Comparison of ENCODE assay signal across 25 cellular contexts in the genomic region with DNA sequence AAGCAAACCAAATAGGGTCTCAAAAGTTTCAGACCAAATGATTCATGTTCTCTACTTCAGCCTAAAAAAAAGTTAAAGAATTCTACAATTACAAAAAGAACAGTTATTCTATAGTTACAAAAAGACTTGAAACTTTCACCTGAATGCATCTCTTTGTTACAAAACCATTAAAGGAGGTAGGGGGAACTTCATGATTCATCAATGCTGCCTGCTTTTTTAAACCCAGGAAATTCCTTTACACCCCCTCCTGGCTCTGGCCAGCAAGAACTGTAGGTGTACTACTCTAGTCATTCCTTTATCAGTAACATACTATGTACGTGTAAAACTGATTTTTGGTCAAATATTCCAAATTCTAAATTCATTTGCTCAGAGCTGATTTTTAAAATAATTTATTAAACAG. TPM values are rescaled to one million over a fixed set of nuclear protein-coding genes. Genes with fewer than 3 reads are reported as not detected.
"Had no signal": no experiment of that assay in that cellular context is flagged by ENCODE, and none has a peak within 500 bp of the region (broad histone marks: within the 10 kb centered on the region; RNA-seq: fewer than 3 reads in every experiment).

No MANE protein-coding gene starts in this region.

- FAIRE-seq: small intestine, urothelium cell line had no signal

- DNase-seq: activated CD4-positive, alpha-beta T cell treated with anti-CD3 and anti-CD28 coated beads for 1 hour; activated CD8-positive, alpha-beta memory T cell treated with anti-CD3 and anti-CD28 coated beads, Interleukin-2, amount 10 ng/mL, durations not matched to agents 7 days and 5 days; activated CD8-positive, alpha-beta T cell treated with anti-CD3 and anti-CD28 coated beads, Interleukin-2, amount 10 ng/mL, durations not matched to agents 7 days and 5 days; activated T-cell treated with anti-CD3 and anti-CD28 coated beads, Interleukin-2, amount 50 U/mL, for 48 hours; anterior cingulate cortex; caudate nucleus; cortex of kidney; foreskin keratinocyte; heart right ventricle; left ventricle myocardium inferior; sigmoid colon; small intestine; stimulated activated CD4-positive, alpha-beta T cell treated with anti-CD3 and anti-CD28 coated beads, Interleukin-4, amount 100 ng/mL, for 24 hours; T-helper 2 cell; trophoblast cell had no signal

- H3K9me3 Mint-ChIP-seq: activated naive CD4-positive, alpha-beta T cell treated with anti-CD3 and anti-CD28 coated beads, Interleukin-2, amount 50 U/mL, for 24 hours; activated T-helper 2 cell treated with anti-CD3 and anti-CD28 coated beads, Interferon-gamma antibody, Interleukin-2, Interleukin-4, amounts not matched to agents 10 μg/mL and 5 μg/mL and 100 μg/mL, durations not matched to agents 14 hours and 24 hours and 36 hours; stimulated activated effector memory CD8-positive, alpha-beta T cell treated with anti-CD3 and anti-CD28 coated beads, Interleukin-12 subunit alpha, Interleukin-12 subunit beta, amount 100 ng/mL, for 72 hours; stimulated activated naive CD8-positive, alpha-beta T cell treated with anti-CD3 and anti-CD28 coated beads, Interleukin-15, Interleukin-2, amounts not matched to agents 100 ng/mL and 50 ng/mL, for 24 hours had no signal

- H3K4me3 Mint-ChIP-seq: activated CD8-positive, alpha-beta memory T cell treated with anti-CD3 and anti-CD28 coated beads, Interleukin-2, amount 10 ng/mL, durations not matched to agents 7 days and 5 days; activated CD8-positive, alpha-beta T cell treated with anti-CD3 and anti-CD28 coated beads, Interleukin-2, amount 10 ng/mL, durations not matched to agents 7 days and 5 days; activated naive CD4-positive, alpha-beta T cell treated with anti-CD3 and anti-CD28 coated beads, Interleukin-2, amount 50 U/mL, for 24 hours; stimulated activated effector memory CD8-positive, alpha-beta T cell treated with anti-CD3 and anti-CD28 coated beads, Interleukin-12 subunit alpha, Interleukin-12 subunit beta, amount 100 ng/mL, for 72 hours; stimulated activated naive CD8-positive, alpha-beta T cell treated with anti-CD3 and anti-CD28 coated beads, Interleukin-15, Interleukin-2, amounts not matched to agents 100 ng/mL and 50 ng/mL, for 24 hours; WTC11 had no signal

- H3K4me3 ChIP-seq: esophagus muscularis mucosa, heart right ventricle, left ventricle myocardium inferior, sigmoid colon, thoracic aorta had no signal

- H3K27ac ChIP-seq: esophagus muscularis mucosa, foreskin keratinocyte, heart right ventricle, left ventricle myocardium inferior, sigmoid colon, thoracic aorta had no signal

- H3K36me3 ChIP-seq: esophagus muscularis mucosa, heart right ventricle, left ventricle myocardium inferior, sigmoid colon, thoracic aorta had no signal

- H3K27ac Mint-ChIP-seq: activated CD8-positive, alpha-beta memory T cell treated with anti-CD3 and anti-CD28 coated beads, Interleukin-2, amount 10 ng/mL, durations not matched to agents 7 days and 5 days; activated CD8-positive, alpha-beta T cell treated with anti-CD3 and anti-CD28 coated beads, Interleukin-2, amount 10 ng/mL, durations not matched to agents 7 days and 5 days; activated naive CD4-positive, alpha-beta T cell treated with anti-CD3 and anti-CD28 coated beads, Interleukin-2, amount 50 U/mL, for 24 hours; activated T-helper 2 cell treated with anti-CD3 and anti-CD28 coated beads, Interferon-gamma antibody, Interleukin-2, Interleukin-4, amounts not matched to agents 10 μg/mL and 5 μg/mL and 100 μg/mL, durations not matched to agents 14 hours and 24 hours and 36 hours; nephron; progenitor cell of endocrine pancreas; stimulated activated effector memory CD8-positive, alpha-beta T cell treated with anti-CD3 and anti-CD28 coated beads, Interleukin-12 subunit alpha, Interleukin-12 subunit beta, amount 100 ng/mL, for 72 hours; stimulated activated naive CD8-positive, alpha-beta T cell treated with anti-CD3 and anti-CD28 coated beads, Interleukin-15, Interleukin-2, amounts not matched to agents 100 ng/mL and 50 ng/mL, for 24 hours; WTC11 had no signal

- H3K9me3 ChIP-seq: esophagus muscularis mucosa, heart right ventricle, left ventricle myocardium inferior, sigmoid colon, thoracic aorta had no signal

- H3K27me3 ChIP-seq: esophagus muscularis mucosa, foreskin keratinocyte, heart right ventricle, sigmoid colon had no signal

- H3K27me3 Mint-ChIP-seq: activated CD8-positive, alpha-beta memory T cell treated with anti-CD3 and anti-CD28 coated beads, Interleukin-2, amount 10 ng/mL, durations not matched to agents 7 days and 5 days; activated naive CD4-positive, alpha-beta T cell treated with anti-CD3 and anti-CD28 coated beads, Interleukin-2, amount 50 U/mL, for 24 hours; progenitor cell of endocrine pancreas; stimulated activated naive CD8-positive, alpha-beta T cell treated with anti-CD3 and anti-CD28 coated beads, Interleukin-15, Interleukin-2, amounts not matched to agents 100 ng/mL and 50 ng/mL, for 24 hours had no signal

- ATAC-seq: activated CD8-positive, alpha-beta memory T cell treated with anti-CD3 and anti-CD28 coated beads, Interleukin-2, amount 10 ng/mL, durations not matched to agents 7 days and 5 days; activated CD8-positive, alpha-beta T cell treated with anti-CD3 and anti-CD28 coated beads, Interleukin-2, amount 10 ng/mL, durations not matched to agents 7 days and 5 days; foreskin keratinocyte; heart right ventricle; stimulated activated effector memory CD8-positive, alpha-beta T cell treated with anti-CD3 and anti-CD28 coated beads, Interleukin-12 subunit alpha, Interleukin-12 subunit beta, amount 100 ng/mL, for 72 hours; WTC11 had no signal

RNA-seq across cellular contexts. Expression of a gene that starts 14.9 kb away (rescaled TPM):
- total RNA-seq: WTC11 had no signal
